Comparison of ENCODE assay signal across 28 cellular contexts in the genomic region with DNA sequence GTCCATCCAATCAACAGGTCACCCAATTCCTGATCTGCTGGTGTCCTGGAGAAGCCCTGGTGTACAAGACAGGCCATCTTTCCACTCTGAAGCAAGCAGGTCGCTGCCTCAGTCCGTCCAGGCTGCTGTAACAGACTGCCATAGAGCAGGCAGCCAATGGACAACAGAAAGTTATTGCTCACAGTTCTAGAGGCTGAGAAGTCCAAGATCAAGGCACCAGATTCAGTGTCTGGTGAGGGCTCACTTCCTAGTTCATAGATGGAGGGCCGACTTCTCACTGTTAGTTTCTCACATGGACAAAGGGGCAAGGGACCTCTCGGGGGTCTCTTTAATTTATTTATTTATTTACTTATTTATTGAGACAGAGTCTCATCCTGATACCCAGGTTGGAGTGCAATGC.
"Had no signal": no experiment of that assay in that cellular context is flagged by ENCODE, and none has a peak within 500 bp of the region (broad histone marks: within the 10 kb centered on the region; RNA-seq: fewer than 3 reads in every experiment).

No MANE protein-coding gene starts in this region.

- H3K27me3 Mint-ChIP-seq: naive B cell had no signal

- H3K27ac Mint-ChIP-seq: mesothelial cell of epicardium had no signal

- H3K4me1 ChIP-seq: esophagus squamous epithelium, gastrocnemius medialis, heart right ventricle, left lung, lower lobe of right lung had no signal

- H3K4me1 Mint-ChIP-seq: mesothelial cell of epicardium, naive B cell had no signal

- H3K27me3 ChIP-seq: esophagus squamous epithelium, gastrocnemius medialis had no signal

- FAIRE-seq: colon, endometrium, islet of Langerhans, keratinocyte had no signal

- H3K36me3 ChIP-seq: esophagus squamous epithelium, gastrocnemius medialis, heart right ventricle, left lung, lower lobe of right lung had no signal

- ATAC-seq: esophagus mucosa, gastrocnemius medialis, heart right ventricle, left cardiac atrium, left lung, left ventricle myocardium superior, lower lobe of right lung, mucosa of descending colon had no signal

- H3K9me3 ChIP-seq: gastrocnemius medialis had no signal

- H3K4me3 Mint-ChIP-seq: mesothelial cell of epicardium, naive B cell had no signal

- H3K4me3 ChIP-seq: coronary artery, dorsolateral prefrontal cortex, esophagus squamous epithelium, gastrocnemius medialis, heart right ventricle, left lung, lower lobe of right lung, mucosa of descending colon had no signal

- H3K27ac ChIP-seq: coronary artery, dorsolateral prefrontal cortex, epithelial cell of prostate, esophagus squamous epithelium, gastrocnemius medialis, heart right ventricle, left lung, lower lobe of right lung had no signal

- DNase-seq: dermis blood vessel endothelial cell; dorsolateral prefrontal cortex; effector CD4-positive, alpha-beta T cell; effector memory CD4-positive, alpha-beta T cell; erythroblast; esophagus squamous epithelium; foreskin fibroblast; foreskin melanocyte; gastrocnemius medialis; glutamatergic neuron; head of caudate nucleus; heart right ventricle; hippocampal formation; left cardiac atrium; left lung; left ventricle myocardium superior; lower lobe of right lung; mesenchymal stem cell; mucosa of descending colon; naive B cell had no signal
